In genomic region chr19:49677232-49677881, GRCh38 we compare ENCODE assay signal across 1 cellular context.
TF ChIP-seq lines count a peak whose summit lies in the region.

Gene PRMT1 (plus strand): TSS chr19:49677271. CDS start chr19:49677281, 10 bp downstream.

TF ChIP-seq in K562, 482 proteins besides CTCF, POLR2A, EP300 and RAD21 (continued from another document and continues in another):
- TF ChIP-seq ARID4B (CRISPR knock-in tag; IDR thresholded peaks at IDR 0.05) (peak; percentile 95), GTF2B (IDR thresholded peaks at IDR 0.05; ENCODE audit: extremely low read depth, insufficient read length) (no peak), ARID1B (IDR thresholded peaks at IDR 0.05) (peak; percentile 27; the same call in 1 of the 2 replicates), GATAD2B (IDR thresholded peaks at IDR 0.05; ENCODE audit: borderline replicate concordance) (no peak; the same call in 1 of the 2 replicates), MAFG (tag; conservative IDR thresholded peaks at IDR 0.05) (no peak), NCOA2 (IDR thresholded peaks at IDR 0.05; ENCODE audit: partially characterized antibody in 2 of 2) (no peak), ZZZ3 (IDR thresholded peaks at IDR 0.05) (no peak), ESRRA (IDR thresholded peaks at IDR 0.05; ENCODE audit: borderline replicate concordance, low read depth) (peak; percentile 55; the same call in 1 of the 2 replicates), HMGN3 (IDR thresholded peaks at IDR 0.05; ENCODE audit: borderline replicate concordance, extremely low read depth, insufficient read length, low read depth, low read length) (peak; percentile 76), KAT8 (IDR thresholded peaks at IDR 0.05; ENCODE audit: low read depth) (no peak), KDM1A (IDR thresholded peaks at IDR 0.05) (no peak), SRSF1 (IDR thresholded peaks at IDR 0.05; ENCODE audit: low read depth, low read length) (0 out of 2 replicates have a peak, but pooled peaks have one; percentile 72), ZNF449 (CRISPR knock-in tag; IDR thresholded peaks at IDR 0.05) (no peak), CCNT2 (IDR thresholded peaks at IDR 0.05; ENCODE audit: borderline replicate concordance, extremely low read depth, insufficient read length, low read depth, low read length) (peak; percentile 53), MLLT1 (IDR thresholded peaks at IDR 0.05) (no peak), ZNF76 (CRISPR knock-in tag; IDR thresholded peaks at IDR 0.05; ENCODE audit: borderline replicate concordance) (no peak), HNRNPL (IDR thresholded peaks at IDR 0.05; ENCODE audit: low read depth, low read length) (0 out of 2 replicates have a peak, but pooled peaks have one; percentile 48), ZFPM2 (CRISPR knock-in tag; IDR thresholded peaks at IDR 0.05) (0 out of 2 replicates have a peak, but pooled peaks have one; percentile 28), ETS2 (tag; IDR thresholded peaks at IDR 0.05; ENCODE audit: borderline replicate concordance, poor library complexity, severe bottlenecking) (no peak), ZNF764 (CRISPR knock-in tag; IDR thresholded peaks at IDR 0.05; ENCODE audit: low read depth) (0 out of 2 replicates have a peak, but pooled peaks have one; percentile 43), YY1 (IDR thresholded peaks at IDR 0.05; ENCODE audit: borderline replicate concordance in 1 of 3, control insufficient read depth in 1 of 3, extremely low read depth in 1 of 3, insufficient read depth in 3 of 3, insufficient read length in 1 of 3, insufficient replicate concordance in 2 of 3, low read depth in 1 of 3, low read length in 2 of 3) (peak; percentile 79 to 95 (median 89)), PHF21A (IDR thresholded peaks at IDR 0.05; ENCODE audit: borderline replicate concordance, low read depth) (no peak), CHAMP1 (IDR thresholded peaks at IDR 0.05) (no peak), UBTF (IDR thresholded peaks at IDR 0.05; ENCODE audit: borderline replicate concordance in 1 of 2, low read depth in 2 of 2, low read length in 2 of 2) (no peak), NBN (IDR thresholded peaks at IDR 0.05; ENCODE audit: low read depth) (peak; percentile 73; the same call in 1 of the 2 replicates), ZNF512 (tag; IDR thresholded peaks at IDR 0.05) (no peak), NR2C1 (IDR thresholded peaks at IDR 0.05) (no peak; the same call in 1 of the 2 replicates), NR2C1 (tag; IDR thresholded peaks at IDR 0.05) (no peak), HLTF (IDR thresholded peaks at IDR 0.05) (peak; percentile 82; the same call in 1 of the 2 replicates), ATF3 (IDR thresholded peaks at IDR 0.05) (no peak), ATF3 (CRISPR knock-in tag; conservative IDR thresholded peaks at IDR 0.05) (no peak), CREM (IDR thresholded peaks at IDR 0.05; ENCODE audit: low read depth) (peak; percentile 30; the same call in 1 of the 2 replicates), TGIF2 (CRISPR knock-in tag; IDR thresholded peaks at IDR 0.05) (no peak), MLX (CRISPR knock-in tag; conservative IDR thresholded peaks at IDR 0.05) (no peak), RNF2 (IDR thresholded peaks at IDR 0.05) (peak; percentile 50; the same call in 1 of the 2 replicates), KDM4B (IDR thresholded peaks at IDR 0.05; ENCODE audit: borderline replicate concordance in 2 of 2, low read depth in 1 of 2) (peak in 1 of 2 experiments; percentile 87; a peak in 2 of 4 replicates), TCF7L2 (IDR thresholded peaks at IDR 0.05; ENCODE audit: low read depth, low read length) (no peak), ZNF740 (CRISPR knock-in tag; IDR thresholded peaks at IDR 0.05) (peak; percentile 85), ZNF740 (tag; IDR thresholded peaks at IDR 0.05) (peak in 1 of 2 experiments; percentile 50; a peak in 2 of 4 replicates), MYC (IDR thresholded peaks at IDR 0.05; ENCODE audit: low read depth, low read length) (peak; percentile 98), MYC (CRISPR knock-in tag; IDR thresholded peaks at IDR 0.05; ENCODE audit: borderline replicate concordance, low read depth) (peak; percentile 97), NUFIP1 (IDR thresholded peaks at IDR 0.05; ENCODE audit: partially characterized antibody) (no peak), ELK3 (CRISPR knock-in tag; IDR thresholded peaks at IDR 0.05) (no peak), ELF1 (tag; IDR thresholded peaks at IDR 0.05) (peak; percentile 72; the same call in 1 of the 2 replicates)
